ENCODE assay signal across 14 cellular contexts in genomic region chr16:56265746-56266145, GRCh38.
"Had no signal": no experiment of that assay in that cellular context is flagged by ENCODE, and none has a peak within 500 bp of the region (broad histone marks: within the 10 kb centered on the region; RNA-seq: fewer than 3 reads in every experiment).

No MANE protein-coding gene starts in this region.

- H3K9me3 Mint-ChIP-seq: activated naive CD4-positive, alpha-beta T cell treated with anti-CD3 and anti-CD28 coated beads for 36 hours; activated T-helper 17 cell treated with anti-CD3 and anti-CD28 coated beads, Interleukin-2, amount 50 U/mL, for 72 hours; stimulated activated naive CD8-positive, alpha-beta T cell treated with anti-CD3 and anti-CD28 coated beads, Interleukin-15, amount 100 ng/mL, for 72 hours had no signal

- H3K27ac ChIP-seq: adrenal gland, esophagus muscularis mucosa had no signal

- H3K36me3 ChIP-seq: adrenal gland, esophagus muscularis mucosa, left ventricle myocardium inferior, tibial artery had no signal

- ATAC-seq: activated CD8-positive, alpha-beta T cell treated with anti-CD3 and anti-CD28 coated beads, Interleukin-2, amount 10 ng/mL, durations not matched to agents 7 days and 5 days; activated T-helper 17 cell treated with anti-CD3 and anti-CD28 coated beads, Interleukin-2, amount 50 U/mL, for 72 hours; stimulated activated naive CD8-positive, alpha-beta T cell treated with anti-CD3 and anti-CD28 coated beads, Interleukin-15, amount 100 ng/mL, for 72 hours had no signal

- H3K9me3 ChIP-seq: adrenal gland, esophagus muscularis mucosa, left ventricle myocardium inferior, tibial artery had no signal

- H3K4me1 ChIP-seq: adrenal gland had no signal

- H3K4me3 ChIP-seq: adrenal gland, esophagus muscularis mucosa, left ventricle myocardium inferior, tibial artery had no signal

- H3K27ac Mint-ChIP-seq: activated CD8-positive, alpha-beta T cell treated with anti-CD3 and anti-CD28 coated beads, Interleukin-2, amount 10 ng/mL, durations not matched to agents 7 days and 5 days; activated naive CD4-positive, alpha-beta T cell treated with anti-CD3 and anti-CD28 coated beads for 36 hours; activated T-helper 17 cell treated with anti-CD3 and anti-CD28 coated beads, Interleukin-2, amount 50 U/mL, for 72 hours; stimulated activated naive CD8-positive, alpha-beta T cell treated with anti-CD3 and anti-CD28 coated beads, Interleukin-15, amount 100 ng/mL, for 72 hours had no signal

- H3K27me3 ChIP-seq: adrenal gland, esophagus muscularis mucosa, tibial artery had no signal

- H3K4me3 Mint-ChIP-seq: activated CD8-positive, alpha-beta T cell treated with anti-CD3 and anti-CD28 coated beads, Interleukin-2, amount 10 ng/mL, durations not matched to agents 7 days and 5 days; activated naive CD4-positive, alpha-beta T cell treated with anti-CD3 and anti-CD28 coated beads for 36 hours; activated T-helper 17 cell treated with anti-CD3 and anti-CD28 coated beads, Interleukin-2, amount 50 U/mL, for 72 hours; stimulated activated naive CD8-positive, alpha-beta T cell treated with anti-CD3 and anti-CD28 coated beads, Interleukin-15, amount 100 ng/mL, for 72 hours had no signal

- DNase-seq: activated CD8-positive, alpha-beta memory T cell treated with anti-CD3 and anti-CD28 coated beads, Interleukin-2, amount 50 U/mL, for 48 hours; activated CD8-positive, alpha-beta T cell treated with anti-CD3 and anti-CD28 coated beads, Interleukin-2, amount 10 ng/mL, durations not matched to agents 7 days and 5 days; activated naive CD4-positive, alpha-beta T cell treated with anti-CD3 and anti-CD28 coated beads for 36 hours; adrenal gland; cerebellar nuclear complex; left ventricle myocardium inferior; mesenchymal stem cell; stimulated activated CD4-positive, alpha-beta T cell treated with anti-CD3 and anti-CD28 coated beads, Interleukin-4, amount 100 ng/mL, for 1 hour; stimulated activated CD8-positive, alpha-beta memory T cell treated with anti-CD3 and anti-CD28 coated beads, Interleukin-4, amount 100 ng/mL, for 48 hours; stimulated activated naive CD8-positive, alpha-beta T cell treated with anti-CD3 and anti-CD28 coated beads, Interleukin-15, amount 100 ng/mL, for 72 hours; T-helper 9 cell had no signal
